ENCODE assay signal across 28 cellular contexts in the genomic region with DNA sequence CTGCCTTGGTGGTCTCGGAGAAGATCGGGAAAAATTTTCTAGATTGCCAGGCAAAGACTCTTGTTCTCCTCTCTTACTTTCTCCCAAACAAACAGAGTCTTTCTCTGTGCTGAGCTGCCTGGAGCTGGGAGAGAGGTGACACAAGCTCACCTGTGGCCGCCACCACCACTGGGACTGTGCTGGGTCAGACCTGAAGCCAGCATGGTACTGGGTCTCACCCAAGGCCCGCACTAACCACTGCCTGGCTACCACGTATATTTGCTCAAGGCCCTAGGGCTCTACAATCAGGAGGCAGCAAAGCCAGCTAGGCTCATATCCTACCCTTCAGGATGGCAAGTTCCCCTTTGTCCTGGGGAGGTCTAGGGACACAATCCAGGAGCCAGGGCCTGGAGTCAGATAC.
"Had no signal": no experiment of that assay in that cellular context is flagged by ENCODE, and none has a peak within 500 bp of the region (broad histone marks: within the 10 kb centered on the region; RNA-seq: fewer than 3 reads in every experiment).

No MANE protein-coding gene starts in this region.

- H3K27me3 ChIP-seq: stomach, suprapubic skin, testis, thyroid gland, tibial artery, tibial nerve, transverse colon, upper lobe of left lung, upper lobe of right lung, vagina had no signal

- H3K27ac ChIP-seq: stomach, suprapubic skin, testis, thoracic aorta, thyroid gland, tibial artery, tibial nerve, transverse colon, upper lobe of left lung, upper lobe of right lung, uterus, vagina had no signal

- H3K9me3 Mint-ChIP-seq: stimulated activated naive CD8-positive, alpha-beta T cell treated with anti-CD3 and anti-CD28 coated beads, Interleukin-15, Interleukin-2, amounts not matched to agents 100 ng/mL and 50 ng/mL, for 24 hours; type B pancreatic cell had no signal

- DNase-seq: stimulated activated CD4-positive, alpha-beta T cell treated with anti-CD3 and anti-CD28 coated beads, Interleukin-2, amount 100 ng/mL, for 48 hours; stimulated activated CD4-positive, alpha-beta T cell treated with anti-CD3 and anti-CD28 coated beads, Interleukin-4, amount 100 ng/mL, for 1 hour; stimulated activated CD4-positive, alpha-beta T cell treated with anti-CD3 and anti-CD28 coated beads, Interleukin-4, amount 100 ng/mL, for 24 hours; stimulated activated CD4-positive, alpha-beta T cell treated with anti-CD3 and anti-CD28 coated beads, Interleukin-4, amount 100 ng/mL, for 4 hours; stimulated activated CD8-positive, alpha-beta memory T cell treated with anti-CD3 and anti-CD28 coated beads, Interleukin-4, amount 100 ng/mL, for 48 hours; stimulated activated naive B cell treated with anti-CD40 and anti-IgM and Interleukin-4, amounts not matched to agents 10 μg/mL and 1 μg/mL and 100 μg/mL, for 72 hours; stimulated activated naive CD4-positive, alpha-beta T cell; stimulated activated naive CD4-positive, alpha-beta T cell treated with Interleukin-2 at 50 U/mL for 16 hours; stimulated activated naive CD8-positive, alpha-beta T cell treated with anti-CD3 and anti-CD28 coated beads, Interleukin-15, amount 100 ng/mL, for 72 hours; stimulated activated naive CD8-positive, alpha-beta T cell treated with anti-CD3 and anti-CD28 coated beads, Interleukin-15, Interleukin-2, amounts not matched to agents 100 U/mL and 50 U/mL, for 24 hours; stomach; substantia nigra; testis; thyroid gland; tibial artery; transverse colon; trophoblast cell; upper lobe of left lung; upper lobe of right lung; uterus had no signal

- H3K9me3 ChIP-seq: stomach, suprapubic skin, testis, thoracic aorta, thyroid gland, tibial artery, tibial nerve, transverse colon, upper lobe of left lung, upper lobe of right lung, uterus, vagina had no signal

- H3K4me3 Mint-ChIP-seq: stimulated activated effector memory CD8-positive, alpha-beta T cell treated with anti-CD3 and anti-CD28 coated beads, Interleukin-12 subunit alpha, Interleukin-12 subunit beta, amount 100 ng/mL, for 72 hours; stimulated activated memory B cell treated with anti-CD40 and anti-IgM and Interleukin-4, amounts not matched to agents 10 μg/mL and 1 μg/mL and 100 μg/mL, for 72 hours; stimulated activated naive B cell treated with anti-CD40 and anti-IgM and Interleukin-4, amounts not matched to agents 10 μg/mL and 1 μg/mL and 100 μg/mL, for 72 hours; stimulated activated naive CD8-positive, alpha-beta T cell treated with anti-CD3 and anti-CD28 coated beads, Interleukin-15, amount 100 ng/mL, for 72 hours; stimulated activated naive CD8-positive, alpha-beta T cell treated with anti-CD3 and anti-CD28 coated beads, Interleukin-15, Interleukin-2, amounts not matched to agents 100 ng/mL and 50 ng/mL, for 24 hours; type B pancreatic cell had no signal

- ATAC-seq: stimulated activated effector memory CD8-positive, alpha-beta T cell treated with anti-CD3 and anti-CD28 coated beads, Interleukin-12 subunit alpha, Interleukin-12 subunit beta, amount 100 ng/mL, for 72 hours; stimulated activated memory B cell treated with anti-CD40 and anti-IgM and Interleukin-4, amounts not matched to agents 10 μg/mL and 1 μg/mL and 100 μg/mL, for 72 hours; stimulated activated naive B cell treated with anti-CD40 and anti-IgM and Interleukin-4, amounts not matched to agents 10 μg/mL and 1 μg/mL and 100 μg/mL, for 72 hours; stimulated activated naive CD8-positive, alpha-beta T cell treated with anti-CD3 and anti-CD28 coated beads, Interleukin-15, amount 100 ng/mL, for 72 hours; stimulated activated naive CD8-positive, alpha-beta T cell treated with anti-CD3 and anti-CD28 coated beads, Interleukin-15, Interleukin-2, amounts not matched to agents 100 U/mL and 50 U/mL, for 24 hours; upper lobe of right lung had no signal

- H3K4me1 Mint-ChIP-seq: stimulated activated effector memory CD8-positive, alpha-beta T cell treated with anti-CD3 and anti-CD28 coated beads, Interleukin-12 subunit alpha, Interleukin-12 subunit beta, amount 100 ng/mL, for 72 hours; stimulated activated memory B cell treated with anti-CD40 and anti-IgM and Interleukin-4, amounts not matched to agents 10 μg/mL and 1 μg/mL and 100 μg/mL, for 72 hours; stimulated activated naive B cell treated with anti-CD40 and anti-IgM and Interleukin-4, amounts not matched to agents 10 μg/mL and 1 μg/mL and 100 μg/mL, for 72 hours; stimulated activated naive CD8-positive, alpha-beta T cell treated with anti-CD3 and anti-CD28 coated beads, Interleukin-15, amount 100 ng/mL, for 72 hours had no signal

- H3K27me3 Mint-ChIP-seq: stimulated activated memory B cell treated with anti-CD40 and anti-IgM and Interleukin-4, amounts not matched to agents 10 μg/mL and 1 μg/mL and 100 μg/mL, for 72 hours; stimulated activated naive B cell treated with anti-CD40 and anti-IgM and Interleukin-4, amounts not matched to agents 10 μg/mL and 1 μg/mL and 100 μg/mL, for 72 hours; stimulated activated naive CD8-positive, alpha-beta T cell treated with anti-CD3 and anti-CD28 coated beads, Interleukin-15, amount 100 ng/mL, for 72 hours; stimulated activated naive CD8-positive, alpha-beta T cell treated with anti-CD3 and anti-CD28 coated beads, Interleukin-15, Interleukin-2, amounts not matched to agents 100 ng/mL and 50 ng/mL, for 24 hours; type B pancreatic cell had no signal

- H3K4me1 ChIP-seq: stomach, suprapubic skin, testis, thyroid gland, tibial nerve, transverse colon, upper lobe of left lung, upper lobe of right lung, uterus, vagina had no signal

- H3K36me3 Mint-ChIP-seq: stimulated activated effector memory CD8-positive, alpha-beta T cell treated with anti-CD3 and anti-CD28 coated beads, Interleukin-12 subunit alpha, Interleukin-12 subunit beta, amount 100 ng/mL, for 72 hours; stimulated activated memory B cell treated with anti-CD40 and anti-IgM and Interleukin-4, amounts not matched to agents 10 μg/mL and 1 μg/mL and 100 μg/mL, for 72 hours; stimulated activated naive B cell treated with anti-CD40 and anti-IgM and Interleukin-4, amounts not matched to agents 10 μg/mL and 1 μg/mL and 100 μg/mL, for 72 hours; type B pancreatic cell had no signal

- H3K4me3 ChIP-seq: stomach, suprapubic skin, testis, thoracic aorta, thyroid gland, tibial artery, tibial nerve, transverse colon, upper lobe of left lung, upper lobe of right lung, uterus, vagina had no signal

- H3K27ac Mint-ChIP-seq: stimulated activated effector memory CD8-positive, alpha-beta T cell treated with anti-CD3 and anti-CD28 coated beads, Interleukin-12 subunit alpha, Interleukin-12 subunit beta, amount 100 ng/mL, for 72 hours; stimulated activated memory B cell treated with anti-CD40 and anti-IgM and Interleukin-4, amounts not matched to agents 10 μg/mL and 1 μg/mL and 100 μg/mL, for 72 hours; stimulated activated naive B cell treated with anti-CD40 and anti-IgM and Interleukin-4, amounts not matched to agents 10 μg/mL and 1 μg/mL and 100 μg/mL, for 72 hours; stimulated activated naive CD8-positive, alpha-beta T cell treated with anti-CD3 and anti-CD28 coated beads, Interleukin-15, amount 100 ng/mL, for 72 hours; stimulated activated naive CD8-positive, alpha-beta T cell treated with anti-CD3 and anti-CD28 coated beads, Interleukin-15, Interleukin-2, amounts not matched to agents 100 ng/mL and 50 ng/mL, for 24 hours; type B pancreatic cell had no signal

- H3K36me3 ChIP-seq: stomach, suprapubic skin, thoracic aorta, thyroid gland, tibial artery, tibial nerve, transverse colon, upper lobe of left lung, upper lobe of right lung, uterus, vagina had no signal
